15 cellular contexts compared by ENCODE assay signal in genomic region chrX:70969635-70970481, GRCh38. TPM values are rescaled to one million over a fixed set of nuclear protein-coding genes. Genes with fewer than 3 reads are reported as not detected.
DNase-seq lines count a peak whose midpoint lies in the region; ATAC-seq and TF ChIP-seq lines count a peak whose summit lies in the region.
"Had no signal": no experiment of that assay in that cellular context is flagged by ENCODE, and none has a peak within 500 bp of the region (broad histone marks: within the 10 kb centered on the region; RNA-seq: fewer than 3 reads in every experiment).

No MANE protein-coding gene starts in this region.

- H3K27me3 ChIP-seq in KMS-11 (ENCODE audit: insufficient read depth, low read depth) (no peaks in the 10 kb centered on the region), parathyroid adenoma (ENCODE audit: control insufficient read depth, insufficient read depth, low read length) (no peaks in the 10 kb centered on the region)
- H3K27me3 ChIP-seq: right atrium auricular region had no signal

- no peaks in the 10 kb centered on the region for H3K36me3 ChIP-seq in KMS-11 (ENCODE audit: insufficient read depth)
- no peaks in the 10 kb centered on the region for H3K36me3 ChIP-seq in parathyroid adenoma (ENCODE audit: control insufficient read depth, insufficient read depth, low read length)
- H3K36me3 ChIP-seq: breast epithelium, right atrium auricular region had no signal

- POLR2A ChIA-PET in activated naive CD8-positive, alpha-beta T cell treated with anti-CD3 and anti-CD28 coated beads, Interleukin-2, amount 10 ng/mL, durations not matched to agents 7 days and 5 days (lab: Charles Lee): no interaction called here

- H3K4me2 ChIP-seq in KMS-11 (no peak overlapping the region), parathyroid adenoma (ENCODE audit: low read length) (no peak overlapping the region)

- no peaks in the 10 kb centered on the region for H4K20me1 ChIP-seq in KMS-11 (ENCODE audit: insufficient read depth)

- no peaks in the 10 kb centered on the region for H3K36me3 Mint-ChIP-seq in activated CD8-positive, alpha-beta memory T cell treated with anti-CD3 and anti-CD28 coated beads, Interleukin-2, amount 10 ng/mL, durations not matched to agents 7 days and 5 days
- no peaks in the 10 kb centered on the region for H3K36me3 Mint-ChIP-seq in activated naive CD8-positive, alpha-beta T cell treated with anti-CD3 and anti-CD28 coated beads, Interleukin-2, amount 10 ng/mL, durations not matched to agents 7 days and 5 days

- no peaks in the 10 kb centered on the region for H3K4me1 ChIP-seq in KMS-11 (ENCODE audit: low read depth, poor library complexity, severe bottlenecking)
- H3K4me1 ChIP-seq in parathyroid adenoma: no peaks in the 10 kb centered on the region
- H3K4me1 ChIP-seq: breast epithelium, right atrium auricular region had no signal

- H3K27me3 Mint-ChIP-seq in activated CD8-positive, alpha-beta memory T cell treated with anti-CD3 and anti-CD28 coated beads, Interleukin-2, amount 10 ng/mL, durations not matched to agents 7 days and 5 days: peaks cover 3% of the 10 kb centered on the region
- H3K27me3 Mint-ChIP-seq in activated naive CD8-positive, alpha-beta T cell treated with anti-CD3 and anti-CD28 coated beads, Interleukin-2, amount 10 ng/mL, durations not matched to agents 7 days and 5 days: no peaks in the 10 kb centered on the region

- ATAC-seq in activated CD8-positive, alpha-beta memory T cell treated with anti-CD3 and anti-CD28 coated beads, Interleukin-2, amount 10 ng/mL, durations not matched to agents 7 days and 5 days: peak; percentile 39
- peak; percentile 54 for ATAC-seq in activated naive CD8-positive, alpha-beta T cell treated with anti-CD3 and anti-CD28 coated beads, Interleukin-2, amount 10 ng/mL, durations not matched to agents 7 days and 5 days (ENCODE audit: low read depth)

- no peak overlapping the region for H3K4me3 ChIP-seq in KMS-11 (IDR thresholded peaks at IDR 0.05; ENCODE audit: insufficient read depth, low read depth, low read length)
- no peak overlapping the region for H3K4me3 ChIP-seq in parathyroid adenoma (ENCODE audit: low read depth, low read length)
- H3K4me3 ChIP-seq: breast epithelium, right atrium auricular region had no signal

- peak overlapping the region; percentile 62 for H3K27ac Mint-ChIP-seq in activated CD8-positive, alpha-beta memory T cell treated with anti-CD3 and anti-CD28 coated beads, Interleukin-2, amount 10 ng/mL, durations not matched to agents 7 days and 5 days
- H3K27ac Mint-ChIP-seq in activated naive CD8-positive, alpha-beta T cell treated with anti-CD3 and anti-CD28 coated beads, Interleukin-2, amount 10 ng/mL, durations not matched to agents 7 days and 5 days: peak overlapping the region; percentile 69

- H2AFZ ChIP-seq in KMS-11 (ENCODE audit: low read depth) (peak overlapping the region; percentile 41; the same call in 1 of the 2 replicates), parathyroid adenoma (peak overlapping the region; percentile 17)

- no peaks in the 10 kb centered on the region for H3K9me3 ChIP-seq in parathyroid adenoma (ENCODE audit: control insufficient read depth, low read length)
- H3K9me3 ChIP-seq: breast epithelium, right atrium auricular region had no signal

- H3K9me3 Mint-ChIP-seq in activated CD8-positive, alpha-beta memory T cell treated with anti-CD3 and anti-CD28 coated beads, Interleukin-2, amount 10 ng/mL, durations not matched to agents 7 days and 5 days (ENCODE audit: low read depth): no peaks in the 10 kb centered on the region
- no peaks in the 10 kb centered on the region for H3K9me3 Mint-ChIP-seq in activated naive CD8-positive, alpha-beta T cell treated with anti-CD3 and anti-CD28 coated beads, Interleukin-2, amount 10 ng/mL, durations not matched to agents 7 days and 5 days
- H3K9me3 Mint-ChIP-seq: neural crest cell had no signal

- no peaks in the 10 kb centered on the region for H3K79me2 ChIP-seq in KMS-11 (ENCODE audit: insufficient read depth, low read depth)
- H3K79me2 ChIP-seq in parathyroid adenoma: no peaks in the 10 kb centered on the region

- peak overlapping the region; percentile 31 for H3K4me3 Mint-ChIP-seq in activated CD8-positive, alpha-beta memory T cell treated with anti-CD3 and anti-CD28 coated beads, Interleukin-2, amount 10 ng/mL, durations not matched to agents 7 days and 5 days
- H3K4me3 Mint-ChIP-seq in activated naive CD8-positive, alpha-beta T cell treated with anti-CD3 and anti-CD28 coated beads, Interleukin-2, amount 10 ng/mL, durations not matched to agents 7 days and 5 days: peak overlapping the region; percentile 69
- H3K4me3 Mint-ChIP-seq: neural crest cell had no signal

- DNase-seq in activated CD8-positive, alpha-beta memory T cell treated with anti-CD3 and anti-CD28 coated beads, Interleukin-2, amount 10 ng/mL, durations not matched to agents 7 days and 5 days: peak; percentile 39
- DNase-seq in activated CD8-positive, alpha-beta memory T cell treated with anti-CD3 and anti-CD28 coated beads, Interleukin-2, amount 50 U/mL, for 48 hours: no peak
- DNase-seq in activated naive CD8-positive, alpha-beta T cell treated with anti-CD3 and anti-CD28 coated beads, Interleukin-2, amount 10 ng/mL, durations not matched to agents 7 days and 5 days: no peak
- DNase-seq in amniotic stem cell (lab: John Stamatoyannopoulos, UW) (no peak), Kasumi-1 (lab: John Stamatoyannopoulos, UW) (no peak), hypothalamus (lab: John Stamatoyannopoulos, UW) (no peak)
- DNase-seq: activated CD8-positive, alpha-beta memory T cell treated with anti-CD3 and anti-CD28 coated beads for 24 hours; activated naive CD4-positive, alpha-beta T cell; NCI-H1092 treated with DMSO at 0.1 percent for 48 hours had no signal

- H3K4me1 Mint-ChIP-seq in activated CD8-positive, alpha-beta memory T cell treated with anti-CD3 and anti-CD28 coated beads, Interleukin-2, amount 10 ng/mL, durations not matched to agents 7 days and 5 days: peaks cover 6% of the 10 kb centered on the region
- H3K4me1 Mint-ChIP-seq in activated naive CD8-positive, alpha-beta T cell treated with anti-CD3 and anti-CD28 coated beads, Interleukin-2, amount 10 ng/mL, durations not matched to agents 7 days and 5 days: peaks cover 5% of the 10 kb centered on the region

- TF ChIP-seq CTCF in KMS-11 (conservative IDR thresholded peaks at IDR 0.05; ENCODE audit: low read depth, low read length): no peak
- TF ChIP-seq CTCF in parathyroid adenoma (IDR thresholded peaks at IDR 0.05): no peak

- no peak overlapping the region for H3K27ac ChIP-seq in KMS-11
- H3K27ac ChIP-seq in parathyroid adenoma: no peak overlapping the region
- H3K27ac ChIP-seq: breast epithelium, right atrium auricular region had no signal

- CTCF ChIA-PET in activated CD8-positive, alpha-beta memory T cell treated with anti-CD3 and anti-CD28 coated beads, Interleukin-2, amount 10 ng/mL, durations not matched to agents 7 days and 5 days (lab: Charles Lee): interaction anchor here (0.6 to 2.6 kb wide), 12 partner anchors 10 to 535 kb away, joined by 3 to 18 read pairs (median 3); partner anchors contain the start of gene MED12

- H3K9ac ChIP-seq in KMS-11 (no peak overlapping the region), parathyroid adenoma (no peak overlapping the region)

RNA-seq across cellular contexts. Expression of gene SLC7A3, which starts 39.0 kb away (rescaled TPM):
- under 1 TPM; 0.19 to 0.47 TPM for total RNA-seq in activated CD8-positive, alpha-beta memory T cell treated with anti-CD3 and anti-CD28 coated beads, Interleukin-2, amount 10 ng/mL, durations not matched to agents 7 days and 5 days
- total RNA-seq in activated naive CD8-positive, alpha-beta T cell treated with anti-CD3 and anti-CD28 coated beads, Interleukin-2, amount 10 ng/mL, durations not matched to agents 7 days and 5 days: under 1 TPM; 0.60 to 0.86 TPM
- total RNA-seq: OCI-LY7, right atrium auricular region had no signal
